ENCODE assay signal across 27 cellular contexts in the genomic region with DNA sequence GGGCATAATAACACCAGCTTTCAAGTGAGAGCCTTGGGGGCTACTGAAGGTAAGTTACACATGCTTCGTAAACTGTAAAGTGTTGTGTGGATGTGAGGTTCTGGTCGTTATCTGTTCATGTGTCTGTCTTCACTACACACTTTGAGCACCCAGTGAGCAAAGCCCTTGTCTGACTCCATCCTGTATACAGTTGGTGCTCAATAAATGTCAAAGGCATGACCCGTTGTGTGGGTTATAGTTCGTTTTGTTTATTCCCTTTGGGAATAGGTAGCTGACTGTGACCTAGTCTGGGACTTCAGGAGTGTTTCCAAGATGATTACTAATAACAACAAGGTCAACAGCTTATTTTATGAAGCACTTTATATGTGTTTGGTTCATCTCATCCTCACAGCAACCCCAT.
"Had no signal": no experiment of that assay in that cellular context is flagged by ENCODE, and none has a peak within 500 bp of the region (broad histone marks: within the 10 kb centered on the region; RNA-seq: fewer than 3 reads in every experiment).

No MANE protein-coding gene starts in this region.

- H3K27ac ChIP-seq: colonic mucosa, coronary artery, dorsolateral prefrontal cortex, epithelial cell of prostate, esophagus muscularis mucosa, esophagus squamous epithelium, foreskin keratinocyte, gastrocnemius medialis, gastroesophageal sphincter, heart left ventricle, heart right ventricle, hepatocyte had no signal

- H3K9me3 ChIP-seq: colonic mucosa, esophagus muscularis mucosa, esophagus squamous epithelium, gastrocnemius medialis, gastroesophageal sphincter, heart left ventricle had no signal

- ATAC-seq: effector memory CD8-positive, alpha-beta T cell; esophagus mucosa; foreskin keratinocyte; gastrocnemius medialis; gastroesophageal sphincter; heart left ventricle; heart right ventricle had no signal

- H3K36me3 ChIP-seq: colonic mucosa, esophagus muscularis mucosa, esophagus squamous epithelium, gastrocnemius medialis, gastroesophageal sphincter, heart left ventricle, heart right ventricle had no signal

- H2AFZ ChIP-seq: hepatocyte had no signal

- FAIRE-seq: endometrium, endothelial cell of umbilical vein, frontal cortex had no signal

- H3K4me3 ChIP-seq: colonic mucosa, coronary artery, dorsolateral prefrontal cortex, esophagus muscularis mucosa, esophagus squamous epithelium, gastrocnemius medialis, gastroesophageal sphincter, heart left ventricle, heart right ventricle, hepatocyte had no signal

- DNase-seq: colonic mucosa; cortex of kidney; dermis blood vessel endothelial cell; dorsolateral prefrontal cortex; effector CD4-positive, alpha-beta T cell; effector CD8-positive, alpha-beta T cell; effector memory CD4-positive, alpha-beta T cell; effector memory CD8-positive, alpha-beta T cell; endodermal cell; erythroblast; esophagus squamous epithelium; foreskin fibroblast; foreskin keratinocyte; gastrocnemius medialis; glutamatergic neuron; head of caudate nucleus; heart left ventricle; heart right ventricle had no signal

- H3K4me1 ChIP-seq: colonic mucosa, esophagus squamous epithelium, foreskin keratinocyte, gastrocnemius medialis, gastroesophageal sphincter had no signal

- H3K27me3 ChIP-seq: colonic mucosa, dorsolateral prefrontal cortex, esophagus muscularis mucosa, esophagus squamous epithelium, gastrocnemius medialis, gastroesophageal sphincter, heart left ventricle, heart right ventricle, hepatocyte had no signal

- H3K79me2 ChIP-seq: hepatocyte had no signal
